18 cellular contexts compared by ENCODE assay signal in the genomic region with DNA sequence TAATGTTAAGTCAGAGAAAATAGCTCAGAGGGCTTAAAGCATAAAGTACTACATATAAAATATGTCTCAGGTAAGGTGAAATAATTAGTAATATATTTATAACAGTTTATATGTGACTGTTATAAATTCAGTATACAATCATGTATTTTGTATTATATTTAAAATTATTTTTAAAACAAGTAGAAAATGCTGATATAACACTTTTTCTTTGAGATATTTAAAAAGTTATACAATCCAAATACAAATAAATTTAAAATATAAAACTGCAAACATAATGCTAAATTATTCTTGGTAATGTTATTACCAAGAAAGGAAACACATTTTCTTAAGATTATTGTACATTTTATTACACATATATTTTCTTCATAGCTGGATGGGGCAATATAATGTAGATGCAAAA.
DNase-seq lines count a peak whose midpoint lies in the region; ATAC-seq, FAIRE-seq and TF ChIP-seq lines count a peak whose summit lies in the region.
"Had no signal": no experiment of that assay in that cellular context is flagged by ENCODE, and none has a peak within 500 bp of the region (broad histone marks: within the 10 kb centered on the region; RNA-seq: fewer than 3 reads in every experiment).

No MANE protein-coding gene starts in this region.

- in situ Hi-C loops in KBM-7 (cut with MboI; ENCODE audit: low pct_unique_long_range_greater_than_20kb, low sequenced_read_pairs) = no loop called here

- H3K4me1 ChIP-seq in small intestine (ENCODE audit: control insufficient read depth in 2 of 2, insufficient read depth in 1 of 2, low read depth in 1 of 2, low read length in 1 of 2) (no peaks in the 10 kb centered on the region), osteoblast (ENCODE audit: insufficient read depth, low read length) (no peaks in the 10 kb centered on the region)
- H3K4me1 ChIP-seq: BLaER1 treated with 17β-estradiol and CSF1 and Interleukin-3, amounts not matched to agents 10 nM and 100 nM had no signal

- FAIRE-seq in A204.1 (lab: Jason Lieb, UNC) (peak; percentile 83), RCC 7860 (lab: Jason Lieb, UNC) (peak; percentile 86), endometrium (lab: Jason Lieb, UNC) (peak; percentile 81), small intestine (lab: Jason Lieb, UNC) (peak; percentile 19)
- FAIRE-seq: GM12891, H1, HepG2 had no signal

- H3K9me3 ChIP-seq in small intestine (ENCODE audit: control insufficient read depth, low read depth) = peaks cover 1% of the 10 kb centered on the region
- no peaks in the 10 kb centered on the region for H3K9me3 ChIP-seq in osteoblast (ENCODE audit: low read depth, low read length)
- H3K9me3 ChIP-seq: BLaER1 treated with 17β-estradiol and CSF1 and Interleukin-3, amounts not matched to agents 10 nM and 100 nM had no signal

- H3K27me3 ChIP-seq in small intestine (ENCODE audit: control insufficient read depth in 2 of 2, insufficient read depth in 2 of 2, low read length in 2 of 2) = no peaks in the 10 kb centered on the region
- no peaks in the 10 kb centered on the region for H3K27me3 ChIP-seq in osteoblast (ENCODE audit: insufficient read depth, low read length)
- H3K27me3 ChIP-seq: BLaER1 treated with 17β-estradiol and CSF1 and Interleukin-3, amounts not matched to agents 10 nM and 100 nM had no signal

- no peaks in the 10 kb centered on the region for H4K20me1 ChIP-seq in osteoblast (ENCODE audit: insufficient read depth, low read length)
- H4K20me1 ChIP-seq: BLaER1 treated with 17β-estradiol and CSF1 and Interleukin-3, amounts not matched to agents 10 nM and 100 nM had no signal

- no peak overlapping the region for H2AFZ ChIP-seq in osteoblast (ENCODE audit: low read length)

- H3K27ac ChIP-seq in small intestine (ENCODE audit: low read depth in 1 of 2, low read length in 1 of 2) (no peak overlapping the region), osteoblast (ENCODE audit: low read depth, low read length) (no peak overlapping the region)
- H3K27ac ChIP-seq: 22Rv1; BLaER1 treated with 17β-estradiol and CSF1 and Interleukin-3, amounts not matched to agents 10 nM and 100 nM had no signal

- no peak for TF ChIP-seq CTCF in osteoblast (IDR thresholded peaks at IDR 0.05; ENCODE audit: extremely low read depth, low read depth, low read length)

- H3K36me3 ChIP-seq in small intestine (ENCODE audit: control insufficient read depth in 2 of 2, insufficient read depth in 2 of 2, low read length in 2 of 2) (no peaks in the 10 kb centered on the region), osteoblast (ENCODE audit: insufficient read depth, low read length) (no peaks in the 10 kb centered on the region)
- H3K36me3 ChIP-seq: BLaER1 treated with 17β-estradiol and CSF1 and Interleukin-3, amounts not matched to agents 10 nM and 100 nM had no signal

- no peaks in the 10 kb centered on the region for H3K79me2 ChIP-seq in osteoblast (ENCODE audit: insufficient read depth, low read length)

- no peak overlapping the region for H3K4me3 ChIP-seq in small intestine (ENCODE audit: low read depth in 1 of 2, low read length in 2 of 2)
- H3K4me3 ChIP-seq in osteoblast (ENCODE audit: insufficient read depth, low read length) = no peak overlapping the region
- H3K4me3 ChIP-seq: BLaER1 treated with 17β-estradiol and CSF1 and Interleukin-3, amounts not matched to agents 10 nM and 100 nM had no signal

- H3K4me2 ChIP-seq in osteoblast (ENCODE audit: insufficient read depth, low read length) = no peak overlapping the region
- H3K4me2 ChIP-seq: BLaER1 treated with 17β-estradiol and CSF1 and Interleukin-3, amounts not matched to agents 10 nM and 100 nM had no signal

- ATAC-seq in HG03457 (IDR thresholded peaks at IDR 0.05; ENCODE audit: unreplicated experiment) = no peak
- ATAC-seq: CD8-positive, alpha-beta T cell; HepG2 had no signal

- DNase-seq in RCC 7860 (ENCODE audit: low spot score) (no peak), small intestine (no peak), KBM-7 (no peak), osteoblast (ENCODE audit: insufficient read length, low spot score, missing footprints) (no peak)
- DNase-seq: Calu3; CD8-positive, alpha-beta T cell; DMS53; DND-41; EL; H9 had no signal
